ENCODE assay signal across 29 cellular contexts in the genomic region with DNA sequence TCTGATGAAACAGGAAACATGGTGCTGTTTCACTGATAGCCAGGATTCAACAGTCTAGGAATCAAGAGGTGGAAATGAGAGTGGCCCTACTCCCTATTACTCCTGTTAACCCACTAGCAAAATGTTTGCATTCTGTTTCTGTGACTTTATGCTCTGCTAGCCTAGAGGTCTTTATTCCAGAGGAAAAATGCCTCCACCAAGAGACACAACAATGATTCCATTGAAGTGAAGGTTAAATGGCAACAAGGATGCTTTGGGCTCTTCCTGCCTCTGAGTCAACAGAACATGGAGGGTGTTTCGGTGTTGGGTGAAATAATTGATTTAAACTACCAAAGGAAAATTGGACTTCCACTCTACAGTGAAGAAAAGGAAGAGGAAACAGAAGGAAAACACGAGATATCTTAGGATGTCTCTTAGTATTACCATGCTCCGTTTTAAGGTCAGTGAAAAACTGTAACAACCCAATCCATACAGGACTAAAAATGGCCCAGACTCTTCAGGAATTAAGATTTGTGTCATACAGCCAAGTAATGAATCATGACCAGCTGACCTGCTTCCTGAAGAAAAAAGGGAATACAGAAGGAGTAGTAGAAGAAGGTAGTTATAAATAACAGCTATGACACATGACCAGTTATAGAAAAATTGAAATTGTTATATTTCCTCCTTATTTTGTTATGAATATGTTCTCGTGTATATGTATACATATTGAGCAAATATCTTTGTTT.
"Had no signal": no experiment of that assay in that cellular context is flagged by ENCODE, and none has a peak within 500 bp of the region (broad histone marks: within the 10 kb centered on the region; RNA-seq: fewer than 3 reads in every experiment).

No MANE protein-coding gene starts in this region.

- H2AFZ ChIP-seq: hepatocyte had no signal

- H3K4me3 ChIP-seq: gastroesophageal sphincter, heart left ventricle, hepatocyte, left lung, mucosa of descending colon, pancreas, smooth muscle cell, stomach, thyroid gland, vagina had no signal

- H3K27me3 ChIP-seq: gastroesophageal sphincter, heart left ventricle, hepatocyte, left lung, neutrophil, pancreas, stomach, thyroid gland, vagina had no signal

- H3K79me2 ChIP-seq: hepatocyte had no signal

- H3K4me2 ChIP-seq: hepatocyte, smooth muscle cell had no signal

- DNase-seq: effector CD8-positive, alpha-beta T cell; endodermal cell; foreskin fibroblast; heart left ventricle; left cardiac atrium; left lung; mesenchymal stem cell; mucosa of descending colon; naive B cell; pancreas; retina; stimulated activated CD4-positive, alpha-beta T cell treated with anti-CD3 and anti-CD28 coated beads, Interleukin-12 subunit alpha, Interleukin-12 subunit beta, amount 100 ng/mL, for 4 hours; stimulated activated CD4-positive, alpha-beta T cell treated with anti-CD3 and anti-CD28 coated beads, Interleukin-1b, Interleukin-23, amount 100 ng/mL, for 48 hours; stimulated activated CD4-positive, alpha-beta T cell treated with anti-CD3 and anti-CD28 coated beads, Interleukin-4, amount 100 ng/mL, for 1 hour; stimulated activated naive CD4-positive, alpha-beta T cell treated with Interleukin-2 at 50 U/mL for 16 hours; stomach; thyroid gland; trophoblast cell had no signal

- H3K4me1 ChIP-seq: gastroesophageal sphincter, heart left ventricle, left lung, pancreas, stomach, thyroid gland, vagina had no signal

- H3K9me3 ChIP-seq: mucosa of descending colon, neutrophil, pancreas, thyroid gland, vagina had no signal

- H3K36me3 ChIP-seq: gastroesophageal sphincter, heart left ventricle, left lung, neutrophil, pancreas, stomach, thyroid gland, vagina had no signal

- ATAC-seq: esophagus mucosa; gastroesophageal sphincter; heart left ventricle; left cardiac atrium; left lung; mucosa of descending colon; natural killer cell treated with Interleukin-12 subunit alpha and Interleukin-12 subunit beta and Interleukin-15 and Interleukin-18, amount 100 ng/mL, for 72 hours; pancreas; sciatic nerve; stimulated activated effector memory CD8-positive, alpha-beta T cell treated with anti-CD3 and anti-CD28 coated beads, Interleukin-12 subunit alpha, Interleukin-12 subunit beta, amount 100 ng/mL, for 72 hours had no signal

- FAIRE-seq: islet of Langerhans, pancreas had no signal

- H3K27ac ChIP-seq: epithelial cell of prostate, gastroesophageal sphincter, heart left ventricle, hepatocyte, left lung, neutrophil, pancreas, stomach, thyroid gland, vagina had no signal
